In the genomic region with DNA sequence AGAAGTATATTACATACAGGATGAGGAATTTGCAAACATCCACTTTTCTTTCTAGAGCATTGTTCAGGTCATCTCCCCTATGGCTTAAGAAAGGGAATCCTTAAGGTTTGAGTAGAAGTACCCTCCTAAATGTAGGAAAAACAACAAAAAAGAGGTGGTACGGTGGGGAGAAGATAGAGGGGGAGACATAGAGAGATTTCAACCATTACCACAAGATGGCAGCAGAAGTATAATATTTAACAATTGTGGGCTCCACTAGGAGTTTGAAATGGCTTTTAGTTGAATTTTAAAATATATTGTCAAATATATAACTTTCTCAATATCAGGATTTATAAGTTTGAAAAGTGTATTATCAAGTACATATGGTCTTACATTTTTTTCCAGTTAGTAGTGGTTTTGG, we compare ENCODE assay signal across 1 cellular context.
TF ChIP-seq lines count a peak whose summit lies in the region.

No MANE protein-coding gene starts in this region.

TF ChIP-seq in WTC11, 78 proteins besides CTCF, POLR2A, EP300 and RAD21 (continued from another document):
- TF ChIP-seq, protein P1, sequence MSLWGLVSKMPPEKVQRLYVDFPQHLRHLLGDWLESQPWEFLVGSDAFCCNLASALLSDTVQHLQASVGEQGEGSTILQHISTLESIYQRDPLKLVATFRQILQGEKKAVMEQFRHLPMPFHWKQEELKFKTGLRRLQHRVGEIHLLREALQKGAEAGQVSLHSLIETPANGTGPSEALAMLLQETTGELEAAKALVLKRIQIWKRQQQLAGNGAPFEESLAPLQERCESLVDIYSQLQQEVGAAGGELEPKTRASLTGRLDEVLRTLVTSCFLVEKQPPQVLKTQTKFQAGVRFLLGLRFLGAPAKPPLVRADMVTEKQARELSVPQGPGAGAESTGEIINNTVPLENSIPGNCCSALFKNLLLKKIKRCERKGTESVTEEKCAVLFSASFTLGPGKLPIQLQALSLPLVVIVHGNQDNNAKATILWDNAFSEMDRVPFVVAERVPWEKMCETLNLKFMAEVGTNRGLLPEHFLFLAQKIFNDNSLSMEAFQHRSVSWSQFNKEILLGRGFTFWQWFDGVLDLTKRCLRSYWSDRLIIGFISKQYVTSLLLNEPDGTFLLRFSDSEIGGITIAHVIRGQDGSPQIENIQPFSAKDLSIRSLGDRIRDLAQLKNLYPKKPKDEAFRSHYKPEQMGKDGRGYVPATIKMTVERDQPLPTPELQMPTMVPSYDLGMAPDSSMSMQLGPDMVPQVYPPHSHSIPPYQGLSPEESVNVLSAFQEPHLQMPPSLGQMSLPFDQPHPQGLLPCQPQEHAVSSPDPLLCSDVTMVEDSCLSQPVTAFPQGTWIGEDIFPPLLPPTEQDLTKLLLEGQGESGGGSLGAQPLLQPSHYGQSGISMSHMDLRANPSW (CRISPR knock-in tag; conservative IDR thresholded peaks at IDR 0.05; ENCODE audit: low read depth): no peak
- TF ChIP-seq CBFB (CRISPR knock-in tag; IDR thresholded peaks at IDR 0.05; ENCODE audit: low read depth): no peak
- TF ChIP-seq, protein P2, sequence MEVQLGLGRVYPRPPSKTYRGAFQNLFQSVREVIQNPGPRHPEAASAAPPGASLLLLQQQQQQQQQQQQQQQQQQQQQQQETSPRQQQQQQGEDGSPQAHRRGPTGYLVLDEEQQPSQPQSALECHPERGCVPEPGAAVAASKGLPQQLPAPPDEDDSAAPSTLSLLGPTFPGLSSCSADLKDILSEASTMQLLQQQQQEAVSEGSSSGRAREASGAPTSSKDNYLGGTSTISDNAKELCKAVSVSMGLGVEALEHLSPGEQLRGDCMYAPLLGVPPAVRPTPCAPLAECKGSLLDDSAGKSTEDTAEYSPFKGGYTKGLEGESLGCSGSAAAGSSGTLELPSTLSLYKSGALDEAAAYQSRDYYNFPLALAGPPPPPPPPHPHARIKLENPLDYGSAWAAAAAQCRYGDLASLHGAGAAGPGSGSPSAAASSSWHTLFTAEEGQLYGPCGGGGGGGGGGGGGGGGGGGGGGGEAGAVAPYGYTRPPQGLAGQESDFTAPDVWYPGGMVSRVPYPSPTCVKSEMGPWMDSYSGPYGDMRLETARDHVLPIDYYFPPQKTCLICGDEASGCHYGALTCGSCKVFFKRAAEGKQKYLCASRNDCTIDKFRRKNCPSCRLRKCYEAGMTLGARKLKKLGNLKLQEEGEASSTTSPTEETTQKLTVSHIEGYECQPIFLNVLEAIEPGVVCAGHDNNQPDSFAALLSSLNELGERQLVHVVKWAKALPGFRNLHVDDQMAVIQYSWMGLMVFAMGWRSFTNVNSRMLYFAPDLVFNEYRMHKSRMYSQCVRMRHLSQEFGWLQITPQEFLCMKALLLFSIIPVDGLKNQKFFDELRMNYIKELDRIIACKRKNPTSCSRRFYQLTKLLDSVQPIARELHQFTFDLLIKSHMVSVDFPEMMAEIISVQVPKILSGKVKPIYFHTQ (CRISPR knock-in tag; IDR thresholded peaks at IDR 0.05): no peak
- TF ChIP-seq KAT7 (CRISPR knock-in tag; IDR thresholded peaks at IDR 0.05; ENCODE audit: borderline replicate concordance): no peak
- TF ChIP-seq NR3C1 (CRISPR knock-in tag; conservative IDR thresholded peaks at IDR 0.05; ENCODE audit: low read depth): no peak
- TF ChIP-seq, protein P3, sequence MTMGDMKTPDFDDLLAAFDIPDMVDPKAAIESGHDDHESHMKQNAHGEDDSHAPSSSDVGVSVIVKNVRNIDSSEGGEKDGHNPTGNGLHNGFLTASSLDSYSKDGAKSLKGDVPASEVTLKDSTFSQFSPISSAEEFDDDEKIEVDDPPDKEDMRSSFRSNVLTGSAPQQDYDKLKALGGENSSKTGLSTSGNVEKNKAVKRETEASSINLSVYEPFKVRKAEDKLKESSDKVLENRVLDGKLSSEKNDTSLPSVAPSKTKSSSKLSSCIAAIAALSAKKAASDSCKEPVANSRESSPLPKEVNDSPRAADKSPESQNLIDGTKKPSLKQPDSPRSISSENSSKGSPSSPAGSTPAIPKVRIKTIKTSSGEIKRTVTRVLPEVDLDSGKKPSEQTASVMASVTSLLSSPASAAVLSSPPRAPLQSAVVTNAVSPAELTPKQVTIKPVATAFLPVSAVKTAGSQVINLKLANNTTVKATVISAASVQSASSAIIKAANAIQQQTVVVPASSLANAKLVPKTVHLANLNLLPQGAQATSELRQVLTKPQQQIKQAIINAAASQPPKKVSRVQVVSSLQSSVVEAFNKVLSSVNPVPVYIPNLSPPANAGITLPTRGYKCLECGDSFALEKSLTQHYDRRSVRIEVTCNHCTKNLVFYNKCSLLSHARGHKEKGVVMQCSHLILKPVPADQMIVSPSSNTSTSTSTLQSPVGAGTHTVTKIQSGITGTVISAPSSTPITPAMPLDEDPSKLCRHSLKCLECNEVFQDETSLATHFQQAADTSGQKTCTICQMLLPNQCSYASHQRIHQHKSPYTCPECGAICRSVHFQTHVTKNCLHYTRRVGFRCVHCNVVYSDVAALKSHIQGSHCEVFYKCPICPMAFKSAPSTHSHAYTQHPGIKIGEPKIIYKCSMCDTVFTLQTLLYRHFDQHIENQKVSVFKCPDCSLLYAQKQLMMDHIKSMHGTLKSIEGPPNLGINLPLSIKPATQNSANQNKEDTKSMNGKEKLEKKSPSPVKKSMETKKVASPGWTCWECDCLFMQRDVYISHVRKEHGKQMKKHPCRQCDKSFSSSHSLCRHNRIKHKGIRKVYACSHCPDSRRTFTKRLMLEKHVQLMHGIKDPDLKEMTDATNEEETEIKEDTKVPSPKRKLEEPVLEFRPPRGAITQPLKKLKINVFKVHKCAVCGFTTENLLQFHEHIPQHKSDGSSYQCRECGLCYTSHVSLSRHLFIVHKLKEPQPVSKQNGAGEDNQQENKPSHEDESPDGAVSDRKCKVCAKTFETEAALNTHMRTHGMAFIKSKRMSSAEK (CRISPR knock-in tag; IDR thresholded peaks at IDR 0.05; ENCODE audit: borderline replicate concordance): no peak
- no peak for TF ChIP-seq FOXJ3 (CRISPR knock-in tag; IDR thresholded peaks at IDR 0.05; ENCODE audit: borderline replicate concordance)
- TF ChIP-seq, protein P4, sequence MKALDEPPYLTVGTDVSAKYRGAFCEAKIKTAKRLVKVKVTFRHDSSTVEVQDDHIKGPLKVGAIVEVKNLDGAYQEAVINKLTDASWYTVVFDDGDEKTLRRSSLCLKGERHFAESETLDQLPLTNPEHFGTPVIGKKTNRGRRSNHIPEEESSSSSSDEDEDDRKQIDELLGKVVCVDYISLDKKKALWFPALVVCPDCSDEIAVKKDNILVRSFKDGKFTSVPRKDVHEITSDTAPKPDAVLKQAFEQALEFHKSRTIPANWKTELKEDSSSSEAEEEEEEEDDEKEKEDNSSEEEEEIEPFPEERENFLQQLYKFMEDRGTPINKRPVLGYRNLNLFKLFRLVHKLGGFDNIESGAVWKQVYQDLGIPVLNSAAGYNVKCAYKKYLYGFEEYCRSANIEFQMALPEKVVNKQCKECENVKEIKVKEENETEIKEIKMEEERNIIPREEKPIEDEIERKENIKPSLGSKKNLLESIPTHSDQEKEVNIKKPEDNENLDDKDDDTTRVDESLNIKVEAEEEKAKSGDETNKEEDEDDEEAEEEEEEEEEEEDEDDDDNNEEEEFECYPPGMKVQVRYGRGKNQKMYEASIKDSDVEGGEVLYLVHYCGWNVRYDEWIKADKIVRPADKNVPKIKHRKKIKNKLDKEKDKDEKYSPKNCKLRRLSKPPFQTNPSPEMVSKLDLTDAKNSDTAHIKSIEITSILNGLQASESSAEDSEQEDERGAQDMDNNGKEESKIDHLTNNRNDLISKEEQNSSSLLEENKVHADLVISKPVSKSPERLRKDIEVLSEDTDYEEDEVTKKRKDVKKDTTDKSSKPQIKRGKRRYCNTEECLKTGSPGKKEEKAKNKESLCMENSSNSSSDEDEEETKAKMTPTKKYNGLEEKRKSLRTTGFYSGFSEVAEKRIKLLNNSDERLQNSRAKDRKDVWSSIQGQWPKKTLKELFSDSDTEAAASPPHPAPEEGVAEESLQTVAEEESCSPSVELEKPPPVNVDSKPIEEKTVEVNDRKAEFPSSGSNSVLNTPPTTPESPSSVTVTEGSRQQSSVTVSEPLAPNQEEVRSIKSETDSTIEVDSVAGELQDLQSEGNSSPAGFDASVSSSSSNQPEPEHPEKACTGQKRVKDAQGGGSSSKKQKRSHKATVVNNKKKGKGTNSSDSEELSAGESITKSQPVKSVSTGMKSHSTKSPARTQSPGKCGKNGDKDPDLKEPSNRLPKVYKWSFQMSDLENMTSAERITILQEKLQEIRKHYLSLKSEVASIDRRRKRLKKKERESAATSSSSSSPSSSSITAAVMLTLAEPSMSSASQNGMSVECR (CRISPR knock-in tag; IDR thresholded peaks at IDR 0.05; ENCODE audit: borderline replicate concordance): no peak
TF ChIP-seq in WTC11: peak in this region for 0.
